Comparison of ENCODE assay signal across 19 cellular contexts in the genomic region with DNA sequence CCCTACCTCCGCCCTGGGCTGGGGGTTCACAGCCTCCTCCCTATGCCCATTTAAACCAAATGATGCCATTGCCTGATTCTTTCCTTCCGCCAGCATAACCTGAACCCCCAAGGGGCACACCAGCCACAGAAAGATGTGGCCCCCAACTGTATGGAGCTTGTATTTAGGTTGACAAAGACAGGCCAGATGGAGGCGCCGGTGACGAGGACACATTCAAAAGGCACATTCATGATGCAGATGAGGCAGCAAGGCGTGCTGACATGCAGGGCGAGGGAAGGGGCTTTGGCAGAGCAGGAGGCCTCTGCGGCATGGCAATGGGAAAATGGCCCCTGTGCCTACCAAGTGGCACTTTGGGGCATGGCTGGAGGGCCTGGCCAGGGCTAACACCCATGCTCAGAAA.
DNase-seq lines count a peak whose midpoint lies in the region; ATAC-seq and TF ChIP-seq lines count a peak whose summit lies in the region.
"Had no signal": no experiment of that assay in that cellular context is flagged by ENCODE, and none has a peak within 500 bp of the region (broad histone marks: within the 10 kb centered on the region; RNA-seq: fewer than 3 reads in every experiment).

No MANE protein-coding gene starts in this region.

- H3K9me3 ChIP-seq in prostate gland, result no peaks in the 10 kb centered on the region
- H3K9me3 ChIP-seq: A549, MG63 had no signal

- no peaks in the 10 kb centered on the region for H3K36me3 ChIP-seq in prostate gland

- H3K27me3 ChIP-seq in prostate gland (replicated peaks; ENCODE audit: insufficient read depth), result no peaks in the 10 kb centered on the region
- H3K27me3 ChIP-seq: MG63 had no signal

- intact Hi-C loops in prostate gland (cut with DNase I), result no loop called here

- H3K4me1 Mint-ChIP-seq in activated naive CD4-positive, alpha-beta T cell treated with anti-CD3 and anti-CD28 coated beads, Interleukin-2, amount 10 ng/mL, durations not matched to agents 7 days and 5 days, result peaks cover 3% of the 10 kb centered on the region
- H3K4me1 Mint-ChIP-seq in stimulated activated effector memory CD8-positive, alpha-beta T cell treated with anti-CD3 and anti-CD28 coated beads, Interleukin-12 subunit alpha, Interleukin-12 subunit beta, amount 100 ng/mL, for 72 hours, result peaks cover 40% of the 10 kb centered on the region
- H3K4me1 Mint-ChIP-seq: CD14-positive monocyte had no signal

- no peak for TF ChIP-seq POLR2A in prostate gland (IDR thresholded peaks at IDR 0.05)

- no peak for ATAC-seq in activated naive CD4-positive, alpha-beta T cell treated with anti-CD3 and anti-CD28 coated beads, Interleukin-2, amount 50 U/mL, for 72 hours
- no peak for ATAC-seq in stimulated activated effector memory CD8-positive, alpha-beta T cell treated with anti-CD3 and anti-CD28 coated beads, Interleukin-12 subunit alpha, Interleukin-12 subunit beta, amount 100 ng/mL, for 72 hours
- ATAC-seq: A549 had no signal

- no peak for TF ChIP-seq CTCF in VCaP (conservative IDR thresholded peaks at IDR 0.05)
- no peak for TF ChIP-seq CTCF in GM20000 (IDR thresholded peaks at IDR 0.05; ENCODE audit: extremely low read depth, missing control alignments)
- no peak for TF ChIP-seq CTCF in prostate gland (IDR thresholded peaks at IDR 0.05)

- H3K27ac ChIP-seq in VCaP, result peak overlapping the region; percentile 89
- no peak overlapping the region for H3K27ac ChIP-seq in prostate gland
- H3K27ac ChIP-seq: A549, KMS-11 had no signal

- no peaks in the 10 kb centered on the region for H3K9me3 Mint-ChIP-seq in activated naive CD4-positive, alpha-beta T cell treated with anti-CD3 and anti-CD28 coated beads, Interleukin-2, amount 10 ng/mL, durations not matched to agents 7 days and 5 days
- no peaks in the 10 kb centered on the region for H3K9me3 Mint-ChIP-seq in activated naive CD4-positive, alpha-beta T cell treated with anti-CD3 and anti-CD28 coated beads, Interleukin-2, amount 50 U/mL, for 72 hours
- no peaks in the 10 kb centered on the region for H3K9me3 Mint-ChIP-seq in stimulated activated effector memory CD8-positive, alpha-beta T cell treated with anti-CD3 and anti-CD28 coated beads, Interleukin-12 subunit alpha, Interleukin-12 subunit beta, amount 100 ng/mL, for 72 hours
- H3K9me3 Mint-ChIP-seq: HFFc6 had no signal

- H3K4me3 ChIP-seq in prostate gland, result no peak overlapping the region
- H3K4me3 ChIP-seq: A549, MG63 had no signal

- peaks cover 26% of the 10 kb centered on the region for H3K4me1 ChIP-seq in prostate gland (replicated peaks)

- CTCF ChIA-PET in activated naive CD4-positive, alpha-beta T cell treated with anti-CD3 and anti-CD28 coated beads, Interleukin-2, amount 10 ng/mL, durations not matched to agents 7 days and 5 days (lab: Charles Lee), result no interaction called here

- DNase-seq in activated naive CD4-positive, alpha-beta T cell treated with anti-CD3 and anti-CD28 coated beads, Interleukin-2, amount 10 ng/mL, durations not matched to agents 7 days and 5 days, result no peak
- DNase-seq in activated naive CD4-positive, alpha-beta T cell treated with anti-CD3 and anti-CD28 coated beads, Interleukin-2, amount 50 U/mL, for 72 hours (ENCODE audit: low spot score in 2 of 2), result no peak
- DNase-seq in globus pallidus (ENCODE audit: low spot score) (peak; percentile 57), GM20000 (ENCODE audit: low spot score) (no peak), prostate gland (ENCODE audit: low spot score) (no peak), inferior parietal cortex (ENCODE audit: extremely low spot score) (no peak)
- DNase-seq in stimulated activated effector memory CD8-positive, alpha-beta T cell treated with anti-CD3 and anti-CD28 coated beads, Interleukin-12 subunit alpha, Interleukin-12 subunit beta, amount 100 ng/mL, for 72 hours (ENCODE audit: low spot score in 2 of 2), result no peak
- DNase-seq: DMS53, GOT3, HFFc6, MG63, NCI-H1092 treated with DMSO at 0.1 percent for 48 hours, NCI-H187, NCI-H2171, NCI-H82 had no signal

- 95% methylated on average over 8 of the region's 8 CpGs for WGBS in prostate gland

- H3K4me3 Mint-ChIP-seq in activated naive CD4-positive, alpha-beta T cell treated with anti-CD3 and anti-CD28 coated beads, Interleukin-2, amount 10 ng/mL, durations not matched to agents 7 days and 5 days, result no peak overlapping the region
- no peak overlapping the region for H3K4me3 Mint-ChIP-seq in stimulated activated effector memory CD8-positive, alpha-beta T cell treated with anti-CD3 and anti-CD28 coated beads, Interleukin-12 subunit alpha, Interleukin-12 subunit beta, amount 100 ng/mL, for 72 hours
- H3K4me3 Mint-ChIP-seq: CD14-positive monocyte, HFFc6 had no signal

- H3K27me3 Mint-ChIP-seq in activated naive CD4-positive, alpha-beta T cell treated with anti-CD3 and anti-CD28 coated beads, Interleukin-2, amount 10 ng/mL, durations not matched to agents 7 days and 5 days, result no peaks in the 10 kb centered on the region

- peaks cover 4% of the 10 kb centered on the region for H3K36me3 Mint-ChIP-seq in activated naive CD4-positive, alpha-beta T cell treated with anti-CD3 and anti-CD28 coated beads, Interleukin-2, amount 10 ng/mL, durations not matched to agents 7 days and 5 days
- H3K36me3 Mint-ChIP-seq in activated naive CD4-positive, alpha-beta T cell treated with anti-CD3 and anti-CD28 coated beads, Interleukin-2, amount 50 U/mL, for 72 hours, result no peaks in the 10 kb centered on the region
- H3K36me3 Mint-ChIP-seq in stimulated activated effector memory CD8-positive, alpha-beta T cell treated with anti-CD3 and anti-CD28 coated beads, Interleukin-12 subunit alpha, Interleukin-12 subunit beta, amount 100 ng/mL, for 72 hours, result peaks cover 42% of the 10 kb centered on the region

- H3K27ac Mint-ChIP-seq in activated naive CD4-positive, alpha-beta T cell treated with anti-CD3 and anti-CD28 coated beads, Interleukin-2, amount 10 ng/mL, durations not matched to agents 7 days and 5 days, result peak overlapping the region; percentile 64
- peak overlapping the region in 1 of 2 donors; percentile 61 for H3K27ac Mint-ChIP-seq in activated naive CD4-positive, alpha-beta T cell treated with anti-CD3 and anti-CD28 coated beads, Interleukin-2, amount 50 U/mL, for 72 hours
- H3K27ac Mint-ChIP-seq in stimulated activated effector memory CD8-positive, alpha-beta T cell treated with anti-CD3 and anti-CD28 coated beads, Interleukin-12 subunit alpha, Interleukin-12 subunit beta, amount 100 ng/mL, for 72 hours, result peak overlapping the region; percentile 49
- H3K27ac Mint-ChIP-seq: HFFc6 had no signal
